In the genomic region with DNA sequence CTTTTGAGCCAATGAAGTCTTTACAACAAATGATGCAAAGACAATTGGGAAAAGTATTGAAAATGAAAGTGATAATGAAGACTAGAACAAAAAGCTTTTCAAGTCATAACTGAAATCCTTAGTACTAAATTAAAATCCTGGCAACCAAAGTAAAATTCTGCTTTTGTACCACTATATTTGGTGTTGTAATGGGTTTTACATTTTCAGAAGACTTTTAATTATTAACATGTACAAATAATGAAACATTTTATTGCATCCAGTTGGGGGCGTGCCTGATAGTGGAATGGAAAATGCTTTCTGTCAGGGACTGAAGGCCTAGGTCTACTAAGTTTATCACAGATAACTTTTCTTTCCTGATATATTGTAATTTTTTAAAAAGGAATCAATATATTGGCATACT, we compare ENCODE assay signal across 8 cellular contexts.
DNase-seq lines count a peak whose midpoint lies in the region; ATAC-seq and TF ChIP-seq lines count a peak whose summit lies in the region.
"Had no signal": no experiment of that assay in that cellular context is flagged by ENCODE, and none has a peak within 500 bp of the region (broad histone marks: within the 10 kb centered on the region; RNA-seq: fewer than 3 reads in every experiment).

No MANE protein-coding gene starts in this region.

- TF ChIP-seq CTCF in NB4 (IDR thresholded peaks at IDR 0.05; ENCODE audit: low read depth, low read length) (no peak), chondrocyte (IDR thresholded peaks at IDR 0.05) (peak; percentile 69)

- peaks cover 2% of the 10 kb centered on the region for H3K4me1 Mint-ChIP-seq in chondrocyte (ENCODE audit: low read depth)

- TF ChIP-seq POLR2A in NB4 (IDR thresholded peaks at IDR 0.05; ENCODE audit: extremely low read depth, insufficient read length): no peak

- H3K4me3 ChIP-seq in NB4 (ENCODE audit: low read depth, low read length): no peak overlapping the region

- H3K4me3 Mint-ChIP-seq in chondrocyte (ENCODE audit: unreplicated experiment): no peak overlapping the region

- no peaks in the 10 kb centered on the region for H3K27me3 Mint-ChIP-seq in chondrocyte (ENCODE audit: low read depth)

- H3K36me3 Mint-ChIP-seq in chondrocyte (ENCODE audit: low read depth): peaks cover 11% of the 10 kb centered on the region

- no peaks in the 10 kb centered on the region for H3K9me3 Mint-ChIP-seq in chondrocyte (ENCODE audit: low read depth)

- peak; percentile 9 for DNase-seq in NB4 (ENCODE audit: low read depth)
- DNase-seq in chondrocyte (ENCODE audit: low spot score): no peak
- peak; percentile 72 for DNase-seq in pons (ENCODE audit: low spot score)
- DNase-seq in activated effector memory CD4-positive, alpha-beta T cell treated with Interleukin-2 at 50 U/mL for 16 hours: no peak
- DNase-seq in NCI-H2107 treated with DMSO at 0.1 percent for 48 hours (lab: John Stamatoyannopoulos, UW; ENCODE audit: unreplicated experiment): no peak
- no peak for DNase-seq in activated CD4-positive, alpha-beta T cell treated with anti-CD3 and anti-CD28 coated beads for 1 hour
- DNase-seq: NCI-H1930 had no signal

- ATAC-seq in GM18909 (IDR thresholded peaks at IDR 0.05; ENCODE audit: poor library complexity, unreplicated experiment): peak; percentile 44

- no peak overlapping the region for H3K27ac Mint-ChIP-seq in chondrocyte (ENCODE audit: unreplicated experiment)

Comparison
In these comparisons a context has a peak if more than half of its experiments do, and no peak if none do; other contexts are left out.
1. DNase-seq: peak in NB4 (single experiment) and pons (single experiment); none in chondrocyte (single experiment), activated effector memory CD4-positive, alpha-beta T cell treated with Interleukin-2 at 50 U/mL for 16 hours (single experiment), NCI-H2107 treated with DMSO at 0.1 percent for 48 hours (single experiment) and activated CD4-positive, alpha-beta T cell treated with anti-CD3 and anti-CD28 coated beads for 1 hour (single experiment).